In the genomic region with DNA sequence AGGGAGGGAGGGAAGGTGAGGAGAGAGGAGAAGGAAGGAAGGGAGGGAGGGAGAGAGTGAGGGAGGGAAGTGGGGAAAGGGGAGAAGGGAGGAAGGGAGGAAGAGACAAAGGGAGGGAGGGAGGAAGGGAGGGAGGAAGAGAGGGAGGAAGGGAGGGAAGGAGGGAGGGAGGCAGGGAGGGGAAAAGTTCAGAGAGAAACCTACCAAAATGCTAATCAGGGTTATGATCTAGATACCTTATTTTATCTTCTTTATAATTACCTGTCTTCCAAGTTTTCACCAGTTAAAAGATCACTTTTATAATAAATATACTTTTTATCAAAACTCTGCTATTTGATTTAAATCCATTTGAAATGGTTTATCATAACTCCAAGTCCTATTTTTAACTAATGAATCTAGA, we compare ENCODE assay signal across 28 cellular contexts.
"Had no signal": no experiment of that assay in that cellular context is flagged by ENCODE, and none has a peak within 500 bp of the region (broad histone marks: within the 10 kb centered on the region; RNA-seq: fewer than 3 reads in every experiment).

No MANE protein-coding gene starts in this region.

- H3K9me3 ChIP-seq: colonic mucosa, esophagus muscularis mucosa, esophagus squamous epithelium, gastrocnemius medialis, gastroesophageal sphincter, heart left ventricle, heart right ventricle had no signal

- ATAC-seq: effector memory CD8-positive, alpha-beta T cell; esophagus mucosa; foreskin keratinocyte; gastrocnemius medialis; gastroesophageal sphincter; heart left ventricle; heart right ventricle had no signal

- H3K27ac ChIP-seq: colonic mucosa, dorsolateral prefrontal cortex, epithelial cell of prostate, esophagus muscularis mucosa, esophagus squamous epithelium, foreskin keratinocyte, gastrocnemius medialis, gastroesophageal sphincter, heart left ventricle, heart right ventricle, hepatocyte had no signal

- H3K4me3 ChIP-seq: colonic mucosa, dorsolateral prefrontal cortex, esophagus muscularis mucosa, esophagus squamous epithelium, gastrocnemius medialis, gastroesophageal sphincter, heart left ventricle, heart right ventricle, hepatocyte had no signal

- H3K27ac Mint-ChIP-seq: dendritic cell treated with granulocyte-macrophage colony-stimulating factor and Interleukin-4, amounts not matched to agents 40 ng/mL and 50 ng/mL, for 4 days; effector memory CD8-positive, alpha-beta T cell; endodermal cell had no signal

- H3K27me3 ChIP-seq: colonic mucosa, dorsolateral prefrontal cortex, esophagus muscularis mucosa, esophagus squamous epithelium, foreskin keratinocyte, gastrocnemius medialis, gastroesophageal sphincter, heart left ventricle, heart right ventricle, hepatocyte had no signal

- H3K9me3 Mint-ChIP-seq: dendritic cell treated with granulocyte-macrophage colony-stimulating factor and Interleukin-4, amounts not matched to agents 40 ng/mL and 50 ng/mL, for 4 days; effector memory CD8-positive, alpha-beta T cell had no signal

- H3K4me1 ChIP-seq: colonic mucosa, esophagus squamous epithelium, foreskin keratinocyte, heart left ventricle, heart right ventricle had no signal

- H3K27me3 Mint-ChIP-seq: dendritic cell treated with granulocyte-macrophage colony-stimulating factor and Interleukin-4, amounts not matched to agents 40 ng/mL and 50 ng/mL, for 4 days had no signal

- DNase-seq: colonic mucosa; cortex of kidney; dermis blood vessel endothelial cell; effector CD4-positive, alpha-beta T cell; effector CD8-positive, alpha-beta T cell; effector memory CD4-positive, alpha-beta T cell; effector memory CD8-positive, alpha-beta T cell; endodermal cell; erythroblast; esophagus squamous epithelium; foreskin fibroblast; foreskin keratinocyte; foreskin melanocyte; gastrocnemius medialis; glutamatergic neuron; heart left ventricle; heart right ventricle had no signal

- H3K79me2 ChIP-seq: hepatocyte had no signal

- FAIRE-seq: colon, endometrium, endothelial cell of umbilical vein, frontal cortex had no signal

- H3K4me3 Mint-ChIP-seq: dendritic cell treated with granulocyte-macrophage colony-stimulating factor and Interleukin-4, amounts not matched to agents 40 ng/mL and 50 ng/mL, for 4 days; effector memory CD8-positive, alpha-beta T cell; endodermal cell had no signal

- H3K36me3 ChIP-seq: colonic mucosa, esophagus muscularis mucosa, esophagus squamous epithelium, gastrocnemius medialis, gastroesophageal sphincter, heart left ventricle, heart right ventricle had no signal

- H2AFZ ChIP-seq: hepatocyte had no signal

- H3K4me2 ChIP-seq: hepatocyte had no signal
